In the genomic region with DNA sequence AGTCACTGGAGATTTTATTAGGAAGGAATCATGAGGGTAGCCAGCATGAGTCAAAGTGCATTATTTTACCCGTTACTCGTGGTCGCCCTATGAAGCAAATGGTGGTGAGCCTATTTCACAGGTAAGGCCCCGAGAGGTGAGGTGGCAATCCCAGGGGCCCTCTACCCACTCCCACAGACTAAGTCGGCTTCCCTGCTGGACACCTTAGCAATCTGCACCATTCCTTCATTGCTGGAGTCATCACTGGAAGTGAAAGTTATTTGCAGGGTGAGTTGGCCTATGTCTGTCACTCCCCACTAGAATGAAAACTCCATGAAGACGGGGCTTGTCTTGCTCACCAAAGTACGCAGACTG, we compare ENCODE assay signal across 9 cellular contexts. TPM values are rescaled to one million over a fixed set of nuclear protein-coding genes. Genes with fewer than 3 reads are reported as not detected.
DNase-seq lines count a peak whose midpoint lies in the region; ATAC-seq lines count a peak whose summit lies in the region.
"Had no signal": no experiment of that assay in that cellular context is flagged by ENCODE, and none has a peak within 500 bp of the region (broad histone marks: within the 10 kb centered on the region; RNA-seq: fewer than 3 reads in every experiment).

No MANE protein-coding gene starts in this region.

- H3K36me3 ChIP-seq in GM23248 (ENCODE audit: low read depth), result no peaks in the 10 kb centered on the region

- peak overlapping the region; percentile 92 for H3K9ac ChIP-seq in GM23248

- no peaks in the 10 kb centered on the region for H3K36me3 Mint-ChIP-seq in activated CD4-positive, alpha-beta memory T cell treated with anti-CD3 and anti-CD28 coated beads, Interleukin-2, amount 10 ng/mL, durations not matched to agents 7 days and 5 days (ENCODE audit: low read depth)
- H3K36me3 Mint-ChIP-seq in stimulated activated effector memory CD8-positive, alpha-beta T cell treated with anti-CD3 and anti-CD28 coated beads, Interleukin-12 subunit alpha, Interleukin-12 subunit beta, amount 100 ng/mL, for 72 hours, result peaks cover 18% of the 10 kb centered on the region

- CTCF ChIA-PET in activated CD4-positive, alpha-beta memory T cell treated with anti-CD3 and anti-CD28 coated beads, Interleukin-2, amount 10 ng/mL, durations not matched to agents 7 days and 5 days (lab: Charles Lee), result interaction anchor here (1.4 kb wide), 1 partner anchor 64 kb away, joined by 3 read pairs; no protein-coding TSS in a partner anchor

- peak overlapping the region; percentile 51 for H3K4me3 Mint-ChIP-seq in activated CD4-positive, alpha-beta memory T cell treated with anti-CD3 and anti-CD28 coated beads, Interleukin-2, amount 10 ng/mL, durations not matched to agents 7 days and 5 days
- no peak overlapping the region for H3K4me3 Mint-ChIP-seq in stimulated activated effector memory CD8-positive, alpha-beta T cell treated with anti-CD3 and anti-CD28 coated beads, Interleukin-12 subunit alpha, Interleukin-12 subunit beta, amount 100 ng/mL, for 72 hours

- H3K27me3 ChIP-seq in GM23248 (replicated peaks; ENCODE audit: insufficient read depth), result no peaks in the 10 kb centered on the region
- H3K27me3 ChIP-seq in right cardiac atrium (ENCODE audit: control insufficient read depth, insufficient read depth), result no peaks in the 10 kb centered on the region

- H3K4me3 ChIP-seq in GM23248 (peak overlapping the region; percentile 61), right cardiac atrium (ENCODE audit: low read length) (no peak overlapping the region)

- no peaks in the 10 kb centered on the region for H3K27me3 Mint-ChIP-seq in activated CD4-positive, alpha-beta memory T cell treated with anti-CD3 and anti-CD28 coated beads, Interleukin-2, amount 10 ng/mL, durations not matched to agents 7 days and 5 days
- H3K27me3 Mint-ChIP-seq: activated naive CD8-positive, alpha-beta T cell treated with anti-CD3 and anti-CD28 coated beads, Interleukin-2, amount 10 ng/mL, durations not matched to agents 7 days and 5 days had no signal

- H3K4me2 ChIP-seq in GM23248 (ENCODE audit: unreplicated experiment), result peak overlapping the region; percentile 78

- 0 out of 2 replicates have a peak overlapping the region, but pooled peaks have one; percentile 19 for H2AFZ ChIP-seq in GM23248

- peaks cover 56% of the 10 kb centered on the region for H3F3A ChIP-seq in GM23248 (ENCODE audit: insufficient read depth)

- in situ Hi-C loops in GM23248 (cut with MboI), result no loop called here

- POLR2A ChIA-PET in activated CD4-positive, alpha-beta memory T cell treated with anti-CD3 and anti-CD28 coated beads, Interleukin-2, amount 10 ng/mL, durations not matched to agents 7 days and 5 days (lab: Charles Lee), result interaction anchor here (0.7 to 5.9 kb wide), 7 partner anchors 60 to 580 kb away, joined by 3 to 41 read pairs (median 4); a partner anchor contains a TSS

- H3K9me3 Mint-ChIP-seq in activated CD4-positive, alpha-beta memory T cell treated with anti-CD3 and anti-CD28 coated beads, Interleukin-2, amount 10 ng/mL, durations not matched to agents 7 days and 5 days, result no peaks in the 10 kb centered on the region
- no peaks in the 10 kb centered on the region for H3K9me3 Mint-ChIP-seq in stimulated activated effector memory CD8-positive, alpha-beta T cell treated with anti-CD3 and anti-CD28 coated beads, Interleukin-12 subunit alpha, Interleukin-12 subunit beta, amount 100 ng/mL, for 72 hours

- H3K4me1 ChIP-seq in GM23248 (ENCODE audit: insufficient read depth) (peaks cover 48% of the 10 kb centered on the region), right cardiac atrium (ENCODE audit: control insufficient read depth, insufficient read depth, low read length) (peaks cover 31% of the 10 kb centered on the region)

- ATAC-seq in right cardiac atrium, result no peak
- ATAC-seq in stimulated activated effector memory CD8-positive, alpha-beta T cell treated with anti-CD3 and anti-CD28 coated beads, Interleukin-12 subunit alpha, Interleukin-12 subunit beta, amount 100 ng/mL, for 72 hours, result peak; percentile 37
- no peak for ATAC-seq in HG03135 (IDR thresholded peaks at IDR 0.05; ENCODE audit: unreplicated experiment)

- H3K9me3 ChIP-seq in GM23248 (ENCODE audit: low read depth), result no peaks in the 10 kb centered on the region
- no peaks in the 10 kb centered on the region for H3K9me3 ChIP-seq in right cardiac atrium (ENCODE audit: control insufficient read depth, low read length)

- H4K20me1 ChIP-seq in GM23248 (ENCODE audit: insufficient read depth), result no peaks in the 10 kb centered on the region

- DNase-seq in GM23248 (no peak), right cardiac atrium (peak in 1 of 3 donors; percentile 48), NCI-H345 treated with DMSO at 0.1 percent for 48 hours (lab: John Stamatoyannopoulos, UW; ENCODE audit: unreplicated experiment) (no peak), NCI-H226 (no peak), AG08396 (ENCODE audit: low spot score) (no peak)
- DNase-seq in activated CD4-positive, alpha-beta memory T cell treated with anti-CD3 and anti-CD28 coated beads, Interleukin-2, amount 10 ng/mL, durations not matched to agents 7 days and 5 days, result no peak
- peak in 1 of 2 donors; percentile 75 for DNase-seq in stimulated activated effector memory CD8-positive, alpha-beta T cell treated with anti-CD3 and anti-CD28 coated beads, Interleukin-12 subunit alpha, Interleukin-12 subunit beta, amount 100 ng/mL, for 72 hours (ENCODE audit: low spot score in 2 of 2)
- DNase-seq: activated naive CD8-positive, alpha-beta T cell treated with anti-CD3 and anti-CD28 coated beads, Interleukin-2, amount 10 ng/mL, durations not matched to agents 7 days and 5 days had no signal

- H3K27ac ChIP-seq in GM23248 (peak overlapping the region; percentile 99), right cardiac atrium (ENCODE audit: low read length) (peak overlapping the region; percentile 100)

- 36 to 37% methylated on average over 7 of the region's 7 CpGs for WGBS in GM23248 (ENCODE audit: low coverage in 1 of 2, low lambda C conversion rate in 2 of 2, missing lambda C conversion rate in 2 of 2), 2 experiments
- WGBS in right cardiac atrium, result 58% methylated on average over 7 of the region's 7 CpGs

- H3K79me2 ChIP-seq in GM23248 (ENCODE audit: insufficient read depth), result no peaks in the 10 kb centered on the region

- peak overlapping the region; percentile 91 for H3K27ac Mint-ChIP-seq in activated CD4-positive, alpha-beta memory T cell treated with anti-CD3 and anti-CD28 coated beads, Interleukin-2, amount 10 ng/mL, durations not matched to agents 7 days and 5 days
- no peak overlapping the region for H3K27ac Mint-ChIP-seq in stimulated activated effector memory CD8-positive, alpha-beta T cell treated with anti-CD3 and anti-CD28 coated beads, Interleukin-12 subunit alpha, Interleukin-12 subunit beta, amount 100 ng/mL, for 72 hours

- intact Hi-C loops in right cardiac atrium (cut with DNase I), result loop anchor here (5.0 to 10.0 kb wide), 9 partner anchors 84 to 469 kb away; no protein-coding TSS in a partner anchor

- H3K9me2 ChIP-seq in GM23248 (ENCODE audit: insufficient read depth), result no peaks in the 10 kb centered on the region

- H3K4me1 Mint-ChIP-seq in activated CD4-positive, alpha-beta memory T cell treated with anti-CD3 and anti-CD28 coated beads, Interleukin-2, amount 10 ng/mL, durations not matched to agents 7 days and 5 days, result peaks cover 39% of the 10 kb centered on the region
- H3K4me1 Mint-ChIP-seq in stimulated activated effector memory CD8-positive, alpha-beta T cell treated with anti-CD3 and anti-CD28 coated beads, Interleukin-12 subunit alpha, Interleukin-12 subunit beta, amount 100 ng/mL, for 72 hours, result peaks cover 13% of the 10 kb centered on the region

RNA-seq across cellular contexts. Expression of a gene that starts 52.7 kb away (rescaled TPM):
- 85.0 and 103 TPM in 2 replicates for total RNA-seq in GM23248 (2014; rRNA removed; shearing (Covaris generic))
- 74.9 and 75.7 TPM in 2 replicates for polyA plus RNA-seq in GM23248 (2016; fragmentation: Nextera tagmentation; extraction: Ambion mirVana)
- 10 to 100 TPM; 81.4 to 89.3 TPM for total RNA-seq in activated CD4-positive, alpha-beta memory T cell treated with anti-CD3 and anti-CD28 coated beads, Interleukin-2, amount 10 ng/mL, durations not matched to agents 7 days and 5 days
- 100 to 1,000 TPM in 1 of 4 donors, 10 to 100 TPM in 3; 88.1 to 110 (median 96.4) TPM for total RNA-seq in right cardiac atrium
- polyA plus RNA-seq in right cardiac atrium, result 66.3 TPM
